ENCODE assay signal across 17 cellular contexts in the genomic region with DNA sequence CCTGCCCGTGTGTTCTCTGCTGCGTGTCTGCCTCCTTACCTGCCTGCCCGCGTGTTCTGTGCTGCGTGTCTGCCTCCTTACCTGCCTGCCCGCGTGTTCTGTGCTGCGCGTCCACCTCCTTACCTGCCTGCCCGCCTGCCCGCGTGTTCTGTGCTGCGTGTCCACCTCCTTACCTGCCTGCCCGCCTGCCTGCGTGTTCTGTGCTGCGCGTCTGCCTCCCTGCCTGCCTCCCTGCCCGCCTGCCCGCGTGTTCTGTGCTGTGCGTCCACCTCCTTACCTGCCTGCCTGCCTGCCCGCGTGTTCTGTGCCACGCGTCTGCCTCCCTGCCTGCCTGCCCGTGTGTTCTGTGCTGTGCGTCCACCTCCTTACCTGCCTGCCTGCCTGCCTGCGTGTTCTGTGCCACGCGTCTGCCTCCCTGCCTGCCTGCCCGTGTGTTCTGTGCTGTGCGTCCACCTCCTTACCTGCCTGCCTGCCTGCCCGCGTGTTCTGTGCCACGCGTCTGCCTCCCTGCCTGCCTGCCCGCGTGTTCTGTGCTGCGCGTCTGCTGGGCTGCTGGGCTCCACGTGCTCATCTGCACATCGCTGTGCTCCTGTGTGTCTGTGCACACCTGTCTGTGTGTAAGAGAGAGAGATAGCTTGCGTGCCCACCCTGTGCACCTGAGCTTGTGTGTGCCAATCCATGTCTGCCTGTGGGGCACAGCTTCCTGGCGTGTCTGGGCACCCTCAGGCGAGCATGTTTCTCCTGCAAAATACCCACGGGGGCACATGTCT. TPM values are rescaled to one million over a fixed set of nuclear protein-coding genes. Genes with fewer than 3 reads are reported as not detected.
"Had no signal": no experiment of that assay in that cellular context is flagged by ENCODE, and none has a peak within 500 bp of the region (broad histone marks: within the 10 kb centered on the region; RNA-seq: fewer than 3 reads in every experiment).

No MANE protein-coding gene starts in this region.

RNA-seq across cellular contexts. Expression of a gene that starts 9.9 kb away (rescaled TPM):
- total RNA-seq: gastrocnemius medialis had no signal

RNA-seq across cellular contexts. Expression of a gene that starts 53.7 kb away (rescaled TPM):
- polyA plus RNA-seq: naive thymus-derived CD4-positive, alpha-beta T cell had no signal

RNA-seq across cellular contexts. Expression of a gene that starts 59.2 kb away (rescaled TPM):
- total RNA-seq: cardiac septum; dermis microvascular lymphatic vessel endothelial cell; esophagus mucosa; gastrocnemius medialis; glomerular endothelial cell; heart left ventricle; hepatocyte; left colon; left ventricle myocardium inferior; lung microvascular endothelial cell; mucosa of gallbladder; naive thymus-derived CD4-positive, alpha-beta T cell; ovary; pulmonary artery endothelial cell; sciatic nerve; skeletal muscle tissue had no signal
- polyA plus RNA-seq: heart left ventricle; hepatocyte; naive thymus-derived CD4-positive, alpha-beta T cell; ovary; urinary bladder had no signal
